Comparison of ENCODE assay signal across 34 cellular contexts in the genomic region with DNA sequence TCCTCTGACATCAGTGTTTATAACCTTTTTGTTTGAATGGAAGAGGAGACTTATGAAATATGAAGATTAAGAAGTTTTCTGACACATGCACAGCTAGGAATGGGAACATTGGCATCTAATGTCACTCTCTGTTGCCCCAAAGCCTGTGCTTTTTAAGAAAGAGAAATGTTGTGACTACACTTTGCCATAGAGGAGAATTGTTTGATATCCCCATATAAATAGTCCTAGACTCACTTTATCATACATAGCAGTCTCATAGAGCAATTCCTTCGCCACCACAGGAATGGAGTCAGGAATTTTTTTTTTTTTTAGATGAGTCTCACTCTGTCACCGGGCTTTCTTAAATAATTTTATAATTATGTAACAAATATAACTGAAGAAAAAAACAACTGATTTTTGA. TPM values are rescaled to one million over a fixed set of nuclear protein-coding genes. Genes with fewer than 3 reads are reported as not detected.
DNase-seq lines count a peak whose midpoint lies in the region; ATAC-seq and TF ChIP-seq lines count a peak whose summit lies in the region.
"Had no signal": no experiment of that assay in that cellular context is flagged by ENCODE, and none has a peak within 500 bp of the region (broad histone marks: within the 10 kb centered on the region; RNA-seq: fewer than 3 reads in every experiment).

No MANE protein-coding gene starts in this region.

- intact Hi-C loops in adrenal gland (cut with DNase I) = no loop called here

- WGBS in adrenal gland, 4 donors = 77 to 93% (median 84%) methylated on average over 2 of the region's 2 CpGs

- peak overlapping the region; percentile 91 for H3K27ac Mint-ChIP-seq in T-helper 2 cell treated with Interferon-gamma antibody and Interleukin-4, amounts not matched to agents 5 μg/mL and 100 μg/mL, for 36 hours
- H3K27ac Mint-ChIP-seq in T-helper 17 cell = no peak overlapping the region
- H3K27ac Mint-ChIP-seq in glutamatergic neuron (ENCODE audit: unreplicated experiment) = no peak overlapping the region
- H3K27ac Mint-ChIP-seq: IgD-negative memory B cell; natural killer cell treated with Interleukin-12 subunit alpha and Interleukin-12 subunit beta and Interleukin-15 and Interleukin-18, amount 100 ng/mL, for 72 hours; type B pancreatic cell had no signal

- no peak for TF ChIP-seq CTCF in astrocyte of the spinal cord (IDR thresholded peaks at IDR 0.05; ENCODE audit: low read depth, low read length)
- no peak for TF ChIP-seq CTCF in glutamatergic neuron (IDR thresholded peaks at IDR 0.05; ENCODE audit: partially characterized antibody, unreplicated experiment)
- TF ChIP-seq CTCF in adrenal gland (IDR thresholded peaks at IDR 0.05) = no peak

- H3K4me3 ChIP-seq in astrocyte of the spinal cord (ENCODE audit: low read depth, low read length) (no peak overlapping the region), adrenal gland (no peak overlapping the region)
- H3K4me3 ChIP-seq: breast epithelium, esophagus squamous epithelium, lower lobe of right lung, psoas muscle, sigmoid colon, SK-N-MC had no signal

- TF ChIP-seq POLR2A in adrenal gland (IDR thresholded peaks at IDR 0.05) = no peak

- H3K4me1 Mint-ChIP-seq in T-helper 2 cell treated with Interferon-gamma antibody and Interleukin-4, amounts not matched to agents 5 μg/mL and 100 μg/mL, for 36 hours (ENCODE audit: low read depth) = peaks cover 25% of the 10 kb centered on the region
- H3K4me1 Mint-ChIP-seq in T-helper 17 cell = no peaks in the 10 kb centered on the region
- no peaks in the 10 kb centered on the region for H3K4me1 Mint-ChIP-seq in glutamatergic neuron (ENCODE audit: low read depth, unreplicated experiment)
- H3K4me1 Mint-ChIP-seq: IgD-negative memory B cell had no signal

- H3K4me1 ChIP-seq in adrenal gland (replicated peaks in 1 of 2) = no peaks in the 10 kb centered on the region
- H3K4me1 ChIP-seq: breast epithelium, esophagus squamous epithelium, lower lobe of right lung, psoas muscle, sigmoid colon had no signal

- H3K9me3 ChIP-seq in T-helper 17 cell (ENCODE audit: control insufficient read depth, low read length, poor library complexity, severe bottlenecking) (no peaks in the 10 kb centered on the region), adrenal gland (replicated peaks in 1 of 3) (no peaks in the 10 kb centered on the region)
- H3K9me3 ChIP-seq: esophagus squamous epithelium, lower lobe of right lung, sigmoid colon had no signal

- H3K4me3 Mint-ChIP-seq in T-helper 2 cell treated with Interferon-gamma antibody and Interleukin-4, amounts not matched to agents 5 μg/mL and 100 μg/mL, for 36 hours = peak overlapping the region; percentile 17
- peak overlapping the region; percentile 1 for H3K4me3 Mint-ChIP-seq in T-helper 17 cell
- H3K4me3 Mint-ChIP-seq in glutamatergic neuron (ENCODE audit: unreplicated experiment) = no peak overlapping the region
- H3K4me3 Mint-ChIP-seq: IgD-negative memory B cell; natural killer cell treated with Interleukin-12 subunit alpha and Interleukin-12 subunit beta and Interleukin-15 and Interleukin-18, amount 100 ng/mL, for 72 hours; type B pancreatic cell had no signal

- no peak overlapping the region for H3K27ac ChIP-seq in adrenal gland
- H3K27ac ChIP-seq: breast epithelium, C4-2B, esophagus squamous epithelium, lower lobe of right lung, psoas muscle, RWPE1, sigmoid colon, SK-N-MC, VCaP had no signal

- no peaks in the 10 kb centered on the region for H3K36me3 ChIP-seq in adrenal gland (replicated peaks in 1 of 2)
- H3K36me3 ChIP-seq: breast epithelium, esophagus squamous epithelium, lower lobe of right lung, sigmoid colon had no signal

- DNase-seq in T-helper 2 cell treated with Interferon-gamma antibody and Interleukin-4, amounts not matched to agents 5 μg/mL and 100 μg/mL, for 36 hours (ENCODE audit: low spot score) = no peak
- no peak for DNase-seq in T-helper 2 cell
- peak; percentile 17 for DNase-seq in Daoy (ENCODE audit: low read depth)
- no peak for DNase-seq in T-helper 17 cell
- DNase-seq in astrocyte of the spinal cord (ENCODE audit: low read depth, low spot score) = peak; percentile 7
- no peak for DNase-seq in NCI-H187 (lab: John Stamatoyannopoulos, UW)
- DNase-seq in glutamatergic neuron = no peak
- no peak for DNase-seq in adrenal gland
- DNase-seq: 8988T; activated CD4-positive, alpha-beta T cell treated with anti-CD3 and anti-CD28 coated beads for 48 hours; activated effector memory CD4-positive, alpha-beta T cell treated with Interleukin-2 at 50 U/mL for 16 hours; amniotic stem cell; COR-L47; esophagus squamous epithelium; lower lobe of right lung; NCI-H1048; NCI-H1694; NCI-H446 treated with DMSO at 0.1 percent for 48 hours; occipital lobe; psoas muscle; sigmoid colon; stimulated activated CD4-positive, alpha-beta T cell treated with anti-CD3 and anti-CD28 coated beads, Interleukin-4, amount 100 ng/mL, for 1 hour had no signal

- H3K36me3 Mint-ChIP-seq in T-helper 2 cell treated with Interferon-gamma antibody and Interleukin-4, amounts not matched to agents 5 μg/mL and 100 μg/mL, for 36 hours (ENCODE audit: low read depth) = peaks cover 31% of the 10 kb centered on the region
- H3K36me3 Mint-ChIP-seq in T-helper 17 cell (ENCODE audit: low read depth) (no peaks in the 10 kb centered on the region), glutamatergic neuron (ENCODE audit: unreplicated experiment) (no peaks in the 10 kb centered on the region)
- H3K36me3 Mint-ChIP-seq: IgD-negative memory B cell; natural killer cell treated with Interleukin-12 subunit alpha and Interleukin-12 subunit beta and Interleukin-15 and Interleukin-18, amount 100 ng/mL, for 72 hours; type B pancreatic cell had no signal

- H3K27me3 Mint-ChIP-seq in T-helper 2 cell treated with Interferon-gamma antibody and Interleukin-4, amounts not matched to agents 5 μg/mL and 100 μg/mL, for 36 hours (ENCODE audit: low read depth) = no peaks in the 10 kb centered on the region
- no peaks in the 10 kb centered on the region for H3K27me3 Mint-ChIP-seq in T-helper 17 cell
- H3K27me3 Mint-ChIP-seq in glutamatergic neuron (ENCODE audit: unreplicated experiment) = peaks cover 4% of the 10 kb centered on the region
- H3K27me3 Mint-ChIP-seq: IgD-negative memory B cell; natural killer cell treated with Interleukin-12 subunit alpha and Interleukin-12 subunit beta and Interleukin-15 and Interleukin-18, amount 100 ng/mL, for 72 hours; type B pancreatic cell had no signal

- no peak for ATAC-seq in T-helper 17 cell
- ATAC-seq: lower lobe of right lung; natural killer cell treated with Interleukin-12 subunit alpha and Interleukin-12 subunit beta and Interleukin-15 and Interleukin-18, amount 100 ng/mL, for 72 hours; psoas muscle had no signal

- in situ Hi-C loops in astrocyte of the spinal cord (cut with HindIII; ENCODE audit: low sequenced_read_pairs) = no loop called here

- H3K9me3 Mint-ChIP-seq in T-helper 2 cell treated with Interferon-gamma antibody and Interleukin-4, amounts not matched to agents 5 μg/mL and 100 μg/mL, for 36 hours = peaks cover 22% of the 10 kb centered on the region
- no peaks in the 10 kb centered on the region for H3K9me3 Mint-ChIP-seq in glutamatergic neuron (ENCODE audit: unreplicated experiment)
- H3K9me3 Mint-ChIP-seq: type B pancreatic cell had no signal

- H3K27me3 ChIP-seq in adrenal gland = no peaks in the 10 kb centered on the region
- H3K27me3 ChIP-seq: breast epithelium, esophagus squamous epithelium, sigmoid colon had no signal

RNA-seq across cellular contexts. Expression of gene KRTAP21-3, which starts 1.5 kb away (rescaled TPM):
- not detected in 2 replicates for total RNA-seq in Daoy (2014; rRNA removed; shearing (Covaris generic))
- total RNA-seq in T-helper 17 cell (not detected), glutamatergic neuron (ENCODE audit: unreplicated experiment) (not detected), adrenal gland (not detected)
- not detected for polyA plus RNA-seq in adrenal gland
- total RNA-seq: breast epithelium; chondrocyte; esophagus squamous epithelium; frontal cortex; HT-29; lower lobe of right lung; mucosa of gallbladder; natural killer cell treated with Interleukin-12 subunit alpha and Interleukin-12 subunit beta and Interleukin-15 and Interleukin-18, amount 100 ng/mL, for 72 hours; occipital lobe; psoas muscle; sigmoid colon had no signal
- polyA plus RNA-seq: IgD-negative memory B cell, psoas muscle, sigmoid colon had no signal

RNA-seq across cellular contexts. Expression of gene KRTAP21-2, which starts 30.0 kb away (rescaled TPM):
- 13.6 TPM in 1 of 2 replicates, not detected in the other for total RNA-seq in Daoy (2014; rRNA removed; shearing (Covaris generic))
- total RNA-seq in T-helper 17 cell (not detected), glutamatergic neuron (ENCODE audit: unreplicated experiment) (not detected), adrenal gland (not detected)
- polyA plus RNA-seq in adrenal gland = not detected
- total RNA-seq: breast epithelium; chondrocyte; esophagus squamous epithelium; frontal cortex; HT-29; lower lobe of right lung; mucosa of gallbladder; natural killer cell treated with Interleukin-12 subunit alpha and Interleukin-12 subunit beta and Interleukin-15 and Interleukin-18, amount 100 ng/mL, for 72 hours; occipital lobe; psoas muscle; sigmoid colon had no signal
- polyA plus RNA-seq: IgD-negative memory B cell, psoas muscle, sigmoid colon had no signal

RNA-seq across cellular contexts. Expression of gene KRTAP21-1, which starts 38.1 kb away (rescaled TPM):
- total RNA-seq in Daoy (2014; rRNA removed; shearing (Covaris generic)) = not detected in 2 replicates
- total RNA-seq in T-helper 17 cell (not detected), glutamatergic neuron (ENCODE audit: unreplicated experiment) (not detected), adrenal gland (not detected)
- polyA plus RNA-seq in adrenal gland = not detected
- total RNA-seq: breast epithelium; chondrocyte; esophagus squamous epithelium; frontal cortex; HT-29; lower lobe of right lung; mucosa of gallbladder; natural killer cell treated with Interleukin-12 subunit alpha and Interleukin-12 subunit beta and Interleukin-15 and Interleukin-18, amount 100 ng/mL, for 72 hours; occipital lobe; psoas muscle; sigmoid colon had no signal
- polyA plus RNA-seq: IgD-negative memory B cell, psoas muscle, sigmoid colon had no signal

Comparison
In these comparisons a context has a peak if more than half of its experiments do, and no peak if none do; other contexts are left out.
1. DNase-seq: peak in Daoy (single experiment) and astrocyte of the spinal cord (single experiment); none in T-helper 2 cell treated with Interferon-gamma antibody and Interleukin-4, amounts not matched to agents 5 μg/mL and 100 μg/mL, for 36 hours (single experiment), T-helper 2 cell (0 of 5), T-helper 17 cell (0 of 3), NCI-H187 (0 of 2), glutamatergic neuron (single experiment) and adrenal gland (0 of 7).